ENCODE assay signal across 24 cellular contexts in genomic region chr3:23835807-23836206, GRCh38. TPM values are rescaled to one million over a fixed set of nuclear protein-coding genes. Genes with fewer than 3 reads are reported as not detected.
DNase-seq lines count a peak whose midpoint lies in the region; ATAC-seq and TF ChIP-seq lines count a peak whose summit lies in the region.
"Had no signal": no experiment of that assay in that cellular context is flagged by ENCODE, and none has a peak within 500 bp of the region (broad histone marks: within the 10 kb centered on the region; RNA-seq: fewer than 3 reads in every experiment).

No MANE protein-coding gene starts in this region.

- H3K36me3 ChIP-seq in BLaER1: peaks cover 21% of the 10 kb centered on the region; the same call in 1 of the 2 replicates
- no peaks in the 10 kb centered on the region for H3K36me3 ChIP-seq in HEK293 (ENCODE audit: control insufficient read depth in 2 of 2, insufficient read depth in 1 of 2, low read length in 2 of 2)
- H3K36me3 ChIP-seq in neural progenitor cell: no peaks in the 10 kb centered on the region
- no peaks in the 10 kb centered on the region for H3K36me3 ChIP-seq in Peyer's patch
- no peaks in the 10 kb centered on the region for H3K36me3 ChIP-seq in mucosa of descending colon (ENCODE audit: low read depth)
- H3K36me3 ChIP-seq: BE2C, SJSA1 had no signal

- H3K4me2 ChIP-seq in BLaER1 (peak overlapping the region; percentile 84), neural progenitor cell (no peak overlapping the region)
- H3K4me2 ChIP-seq: PC-9 had no signal

- no peaks in the 10 kb centered on the region for H3K9me3 Mint-ChIP-seq in central memory CD8-positive, alpha-beta T cell
- no peaks in the 10 kb centered on the region for H3K9me3 Mint-ChIP-seq in neural progenitor cell
- H3K9me3 Mint-ChIP-seq: CD4-positive, alpha-beta memory T cell had no signal

- H3K9me3 ChIP-seq in BLaER1 (no peaks in the 10 kb centered on the region), HEK293 (ENCODE audit: control insufficient read depth, insufficient read depth, low read depth, low read length) (no peaks in the 10 kb centered on the region), neural progenitor cell (ENCODE audit: low read depth) (no peaks in the 10 kb centered on the region), Peyer's patch (no peaks in the 10 kb centered on the region), mucosa of descending colon (no peaks in the 10 kb centered on the region)
- H3K9me3 ChIP-seq: BE2C, SJSA1 had no signal

- intact Hi-C loops in mucosa of descending colon (cut with DNase I, micrococcal nuclease): no loop called here

- ATAC-seq in central memory CD8-positive, alpha-beta T cell (replicated peaks; ENCODE audit: extremely low read depth, poor library complexity, severe bottlenecking): no peak
- ATAC-seq in mucosa of descending colon: no peak

- H4K20me1 ChIP-seq in BLaER1 (peaks cover 100% of the 10 kb centered on the region), neural progenitor cell (ENCODE audit: low read depth) (peaks cover 100% of the 10 kb centered on the region)

- no peak for DNase-seq in central memory CD8-positive, alpha-beta T cell (ENCODE audit: low spot score in 2 of 2)
- no peak for DNase-seq in neural progenitor cell (ENCODE audit: low spot score)
- no peak for DNase-seq in Peyer's patch
- no peak for DNase-seq in mucosa of descending colon
- DNase-seq in hypothalamus (lab: John Stamatoyannopoulos, UW): no peak
- DNase-seq: BE2C; CD4-positive, alpha-beta memory T cell; COR-L47; GDM1; HCEC 1CT; IMR-90; KG1; NCI-H1048; NCI-H1417 treated with DMSO at 0.1 percent for 48 hours; NCI-H187; NCI-H524 treated with DMSO at 0.1 percent for 48 hours; NCI-H774; PC-9; Right ventricle myocardium superior; RPMI8226 had no signal

- H3K4me3 Mint-ChIP-seq in central memory CD8-positive, alpha-beta T cell: no peak overlapping the region
- H3K4me3 Mint-ChIP-seq in neural progenitor cell: no peak overlapping the region
- H3K4me3 Mint-ChIP-seq: CD4-positive, alpha-beta memory T cell had no signal

- H3K27ac Mint-ChIP-seq in central memory CD8-positive, alpha-beta T cell (ENCODE audit: low read depth): peak overlapping the region; percentile 79
- H3K27ac Mint-ChIP-seq in neural progenitor cell: no peak overlapping the region

- H3K27me3 ChIP-seq in BLaER1: no peaks in the 10 kb centered on the region
- H3K27me3 ChIP-seq in neural progenitor cell: no peaks in the 10 kb centered on the region
- H3K27me3 ChIP-seq in Peyer's patch: no peaks in the 10 kb centered on the region
- H3K27me3 ChIP-seq: BE2C, SJSA1 had no signal

- H3F3A ChIP-seq in neural progenitor cell (ENCODE audit: low read depth): peaks cover 9% of the 10 kb centered on the region

- TF ChIP-seq CTCF in HEK293 (tag by site-specific recombination; IDR thresholded peaks at IDR 0.05) (no peak), neural progenitor cell (IDR thresholded peaks at IDR 0.05) (no peak), Peyer's patch (IDR thresholded peaks at IDR 0.05) (no peak), mucosa of descending colon (IDR thresholded peaks at IDR 0.05) (no peak)

- POLR2A ChIA-PET in HEK293 (lab: Yijun Ruan, JAX): no interaction called here

- H3K4me3 ChIP-seq in BLaER1 (no peak overlapping the region), HEK293 (ENCODE audit: low read depth, low read length) (no peak overlapping the region), neural progenitor cell (no peak overlapping the region), Peyer's patch (no peak overlapping the region), mucosa of descending colon (no peak overlapping the region)
- H3K4me3 ChIP-seq: PC-9, SJSA1 had no signal

- TF ChIP-seq POLR2A in Peyer's patch (IDR thresholded peaks at IDR 0.05): no peak

- CTCF ChIA-PET in HEK293 (lab: Yijun Ruan, JAX): interaction anchor here (0.7 to 1.3 kb wide), 2 partner anchors 57 to 1197 kb away, joined by 3 read pairs; no protein-coding TSS in a partner anchor

- no peaks in the 10 kb centered on the region for H3K27me3 Mint-ChIP-seq in central memory CD8-positive, alpha-beta T cell
- peaks cover 2% of the 10 kb centered on the region for H3K27me3 Mint-ChIP-seq in neural progenitor cell (ENCODE audit: insufficient read depth, low read depth)
- H3K27me3 Mint-ChIP-seq: CD4-positive, alpha-beta memory T cell had no signal

- H3K4me1 ChIP-seq in BLaER1 (peaks cover 69% of the 10 kb centered on the region), HEK293 (ENCODE audit: control insufficient read depth, insufficient read depth, low read length) (peaks cover 8% of the 10 kb centered on the region; the same call in 1 of the 2 replicates), neural progenitor cell (peaks cover 42% of the 10 kb centered on the region), Peyer's patch (peaks cover 0 to 4% (median 0%) of the 10 kb centered on the region in 4 donors), mucosa of descending colon (ENCODE audit: low read depth) (no peaks in the 10 kb centered on the region)
- H3K4me1 ChIP-seq: BE2C, SJSA1 had no signal

- no peak overlapping the region for H2AFZ ChIP-seq in neural progenitor cell (replicated peaks)
- H2AFZ ChIP-seq: PC-9 had no signal

- peaks cover 21% of the 10 kb centered on the region for H3K4me1 Mint-ChIP-seq in central memory CD8-positive, alpha-beta T cell
- H3K4me1 Mint-ChIP-seq in neural progenitor cell: peaks cover 30% of the 10 kb centered on the region

- peaks cover 100% of the 10 kb centered on the region for H3K79me2 ChIP-seq in neural progenitor cell (ENCODE audit: low read depth)

- no peak overlapping the region for H3K9ac ChIP-seq in BLaER1
- H3K9ac ChIP-seq in neural progenitor cell: no peak overlapping the region

- H3K27ac ChIP-seq in BLaER1: 0 out of 2 replicates have a peak overlapping the region, but pooled peaks have one; percentile 25
- no peak overlapping the region for H3K27ac ChIP-seq in HEK293 (ENCODE audit: extremely low read depth, low read depth, low read length)
- H3K27ac ChIP-seq in neural progenitor cell: peak overlapping the region; percentile 31
- H3K27ac ChIP-seq in Peyer's patch: no peak overlapping the region
- H3K27ac ChIP-seq: 22Rv1, PC-9, SJSA1 had no signal

- peaks cover 1% of the 10 kb centered on the region for H3K36me3 Mint-ChIP-seq in central memory CD8-positive, alpha-beta T cell (ENCODE audit: insufficient read depth)
- peaks cover 4% of the 10 kb centered on the region for H3K36me3 Mint-ChIP-seq in neural progenitor cell

TF ChIP-seq in HEK293, 187 proteins besides CTCF, POLR2A, EP300 and RAD21:
- TF ChIP-seq BCL6B (tag by site-specific recombination; IDR thresholded peaks at IDR 0.05) (no peak), PRDM6 (tag by site-specific recombination; IDR thresholded peaks at IDR 0.05) (peak; percentile 85)

RNA-seq across cellular contexts. Expression of gene UBE2E1, which starts 30.1 kb away (rescaled TPM):
- total RNA-seq in neural progenitor cell (ENCODE audit: low replicate concordance) (376 and 391 TPM in 2 replicates), Peyer's patch (10 to 100 TPM; 26.1 to 58.6 (median 43.0) TPM), mucosa of descending colon (100 to 1,000 TPM in 1 of 3 donors, 10 to 100 TPM in 2; 84.7 to 111 (median 86.8) TPM)

Comparison
In these comparisons a context has a peak if more than half of its experiments do, and no peak if none do; other contexts are left out.
1. H3K27ac ChIP-seq: peak in BLaER1 (single experiment) and neural progenitor cell (single experiment); none in HEK293 (single experiment) and Peyer's patch (0 of 4).